ENCODE assay signal across 8 cellular contexts in the genomic region with DNA sequence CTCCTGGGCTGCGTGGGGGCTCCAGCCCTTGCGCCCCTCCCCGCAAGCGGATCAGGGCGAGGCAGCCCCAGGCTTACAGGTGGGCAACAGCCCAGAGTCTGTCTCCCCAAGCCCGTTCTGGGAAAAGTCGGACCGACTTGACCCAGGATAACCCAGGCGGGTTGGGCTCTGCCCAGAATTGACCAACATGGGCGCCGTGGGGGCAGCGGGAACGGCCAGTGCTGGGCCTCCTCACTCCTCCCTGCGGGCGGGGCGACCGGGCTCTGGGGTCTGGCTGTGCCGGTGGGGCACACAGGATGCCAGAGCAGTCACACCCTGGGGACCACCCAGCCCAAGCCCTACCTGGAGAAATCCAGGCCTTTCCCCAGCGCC. TPM values are rescaled to one million over a fixed set of nuclear protein-coding genes. Genes with fewer than 3 reads are reported as not detected.
A peak's percentile ranks its signal among the peaks of the same experiment; 100 is the strongest.
DNase-seq lines count a peak whose midpoint lies in the region; ATAC-seq and TF ChIP-seq lines count a peak whose summit lies in the region.

No MANE protein-coding gene starts in this region.

- H3K4me1 ChIP-seq in ascending aorta (peaks cover 15 to 53% of the 10 kb centered on the region in 2 donors), iPS DF 6.9 (ENCODE audit: control insufficient read depth, insufficient read depth, low read length) (peaks cover 3% of the 10 kb centered on the region), gastrocnemius medialis (peaks cover 45 to 56% of the 10 kb centered on the region in 2 donors)

- no peaks in the 10 kb centered on the region for H3K9me3 ChIP-seq in ascending aorta
- no peaks in the 10 kb centered on the region for H3K9me3 ChIP-seq in iPS DF 6.9 (ENCODE audit: control insufficient read depth, insufficient read depth, low read length)
- no peaks in the 10 kb centered on the region for H3K9me3 ChIP-seq in gastrocnemius medialis

- in situ Hi-C loops in gastrocnemius medialis (cut with MboI; ENCODE audit: low sequenced_read_pairs in 4 of 4) = no loop called here

- TF ChIP-seq CTCF in GM10266 (IDR thresholded peaks at IDR 0.05; ENCODE audit: control insufficient read depth, insufficient read depth, low read depth, missing control alignments) (no peak), ascending aorta (IDR thresholded peaks at IDR 0.05) (no peak), gastrocnemius medialis (IDR thresholded peaks at IDR 0.05 in 4 of 5, conservative IDR thresholded peaks at IDR 0.05 in 1 of 5) (no peak)

- TF ChIP-seq POLR2A in gastrocnemius medialis (IDR thresholded peaks at IDR 0.05) = peak; percentile 19 to 66

- no CpG with 5 or more reads among the region's 19 CpGs for WGBS in iPS DF 6.9 (ENCODE audit: insufficient coverage, insufficient read length)

- intact Hi-C loops in ascending aorta (cut with DNase I) = loop anchor here (5.0 kb wide), 1 partner anchor 33 kb away; no protein-coding TSS in a partner anchor
- intact Hi-C loops in gastrocnemius medialis (cut with DNase I; ENCODE audit: low total_unique reads) = no loop called here

- peaks cover 0 to 5% of the 10 kb centered on the region in 2 donors for H3K36me3 ChIP-seq in ascending aorta
- no peaks in the 10 kb centered on the region for H3K36me3 ChIP-seq in iPS DF 6.9 (ENCODE audit: control insufficient read depth, insufficient read depth, low read length)
- no peaks in the 10 kb centered on the region for H3K36me3 ChIP-seq in gastrocnemius medialis

- H3K4me3 ChIP-seq in ascending aorta (peak overlapping the region; percentile 81 to 95), iPS DF 6.9 (ENCODE audit: low read length) (peak overlapping the region; percentile 55; the same call in 1 of the 2 replicates), gastrocnemius medialis (peak overlapping the region; percentile 79 to 99 (median 87))

- H3K27me3 ChIP-seq in ascending aorta = no peaks in the 10 kb centered on the region
- H3K27me3 ChIP-seq in iPS DF 6.9 (ENCODE audit: control insufficient read depth, insufficient read depth, low read length) = peaks cover 3% of the 10 kb centered on the region; the same call in 1 of the 2 replicates
- H3K27me3 ChIP-seq in gastrocnemius medialis = no peaks in the 10 kb centered on the region

- H3K27ac ChIP-seq in ascending aorta (peak overlapping the region; percentile 96 to 99), iPS DF 6.9 (ENCODE audit: low read length) (no peak overlapping the region), gastrocnemius medialis (peak overlapping the region; percentile 96 to 100 (median 100))

- ATAC-seq in gastrocnemius medialis = peak; percentile 65 to 71
- no peak for ATAC-seq in GM18858 (IDR thresholded peaks at IDR 0.05; ENCODE audit: unreplicated experiment)

- DNase-seq in GM10266 (ENCODE audit: extremely low spot score) = peak; percentile 37
- peak in 1 of 2 donors; percentile 88 for DNase-seq in ascending aorta (ENCODE audit: low spot score in 2 of 2)
- no peak for DNase-seq in iPS DF 6.9 (ENCODE audit: low read depth, low spot score)
- peak in 1 of 2 donors; percentile 88 for DNase-seq in gastrocnemius medialis
- no peak for DNase-seq in NCI-H2227 (lab: John Stamatoyannopoulos, UW; ENCODE audit: unreplicated experiment)
- no peak for DNase-seq in NCI-H774 (lab: John Stamatoyannopoulos, UW)
- DNase-seq in T-helper 2 cell = no peak

RNA-seq across cellular contexts. Expression of gene SYNPO, which starts 15.3 kb away (rescaled TPM):
- total RNA-seq in ascending aorta (128 TPM), gastrocnemius medialis (100 to 1,000 TPM; 419 to 569 (median 539) TPM)

RNA-seq across cellular contexts. Expression of gene MYOZ3, which starts 35.9 kb away (rescaled TPM):
- total RNA-seq in ascending aorta (1.1 TPM), gastrocnemius medialis (10 to 100 TPM in 3 of 4 donors, 1 to 10 TPM in 1; 4.8 to 12.6 (median 11.3) TPM)
